9 cellular contexts compared by ENCODE assay signal in the genomic region with DNA sequence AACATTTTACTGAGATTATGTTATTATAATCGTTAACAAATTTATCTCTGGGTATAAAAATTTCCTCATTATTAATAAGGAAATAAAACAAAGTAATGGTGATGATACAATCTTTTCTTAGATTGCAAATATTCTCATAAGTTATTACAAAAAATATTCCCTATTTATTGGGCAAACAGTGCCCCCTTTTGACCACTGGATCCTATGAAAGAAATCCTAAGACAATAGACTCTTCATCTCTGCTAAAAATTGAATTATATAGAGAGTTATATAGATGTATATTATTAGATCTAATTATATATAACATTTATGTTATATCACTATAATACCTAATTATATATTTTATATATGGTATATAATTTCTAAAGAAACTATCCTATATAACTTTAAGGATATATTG.
DNase-seq lines count a peak whose midpoint lies in the region; ATAC-seq, FAIRE-seq and TF ChIP-seq lines count a peak whose summit lies in the region.
"Had no signal": no experiment of that assay in that cellular context is flagged by ENCODE, and none has a peak within 500 bp of the region (broad histone marks: within the 10 kb centered on the region; RNA-seq: fewer than 3 reads in every experiment).

No MANE protein-coding gene starts in this region.

- TF ChIP-seq CTCF in foreskin fibroblast (IDR thresholded peaks at IDR 0.05; ENCODE audit: low read depth, low read length) (peak; percentile 24), chondrocyte (IDR thresholded peaks at IDR 0.05) (no peak), PC-3 (conservative IDR thresholded peaks at IDR 0.05; ENCODE audit: low read depth, low read length) (no peak)

- H3K4me3 ChIP-seq in foreskin fibroblast (ENCODE audit: low read depth in 1 of 2, low read length in 2 of 2) (no peak overlapping the region), PC-3 (ENCODE audit: low read length) (no peak overlapping the region)

- H3K9me3 ChIP-seq in PC-3 (ENCODE audit: low read length): no peaks in the 10 kb centered on the region

- H3K27me3 Mint-ChIP-seq in chondrocyte (ENCODE audit: low read depth): no peaks in the 10 kb centered on the region
- no peaks in the 10 kb centered on the region for H3K27me3 Mint-ChIP-seq in activated T-cell treated with anti-CD3 and anti-CD28 coated beads, Interleukin-2, amount 50 U/mL, for 4 hours (ENCODE audit: low read depth)

- H2AFZ ChIP-seq in PC-3 (ENCODE audit: low read length): no peak overlapping the region

- H4K20me1 ChIP-seq in PC-3 (ENCODE audit: low read length): no peaks in the 10 kb centered on the region

- no peaks in the 10 kb centered on the region for H3K27me3 ChIP-seq in PC-3 (ENCODE audit: low read length)

- H3K4me1 ChIP-seq in PC-3 (ENCODE audit: insufficient read depth, low read length): no peaks in the 10 kb centered on the region

- FAIRE-seq in A204.1 (lab: Jason Lieb, UNC) (peak; percentile 99), G401.6 (lab: Jason Lieb, UNC) (peak; percentile 67)

- H3K4me2 ChIP-seq in PC-3 (ENCODE audit: low read length): no peak overlapping the region

- H3K9ac ChIP-seq in PC-3 (ENCODE audit: low read length): no peak overlapping the region

- POLR2A ChIA-PET in PC-3 (lab: Charles Lee; ENCODE audit: unreplicated experiment): no interaction called here

- no peak overlapping the region for H3K27ac Mint-ChIP-seq in chondrocyte (ENCODE audit: unreplicated experiment)

- CTCF ChIA-PET in PC-3 (lab: Charles Lee): no interaction called here

- no TSS peak for BruUV-seq in PC-3 (replicated peaks; lab: Mats Ljungman, UMichigan)

- H3K9me2 ChIP-seq in PC-3 (replicated peaks; ENCODE audit: low read length): no peaks in the 10 kb centered on the region

- H3F3A ChIP-seq in PC-3 (ENCODE audit: low read length, unreplicated experiment): no peaks in the 10 kb centered on the region

- H3K79me2 ChIP-seq in PC-3 (ENCODE audit: low read length): no peaks in the 10 kb centered on the region

- H3K4me3 Mint-ChIP-seq in chondrocyte (ENCODE audit: unreplicated experiment): no peak overlapping the region
- H3K4me3 Mint-ChIP-seq in activated T-cell treated with anti-CD3 and anti-CD28 coated beads, Interleukin-2, amount 50 U/mL, for 4 hours: no peak overlapping the region

- intact Hi-C loops in PC-3 (cut with micrococcal nuclease): loop anchor here (10.0 kb wide), 1 partner anchor 120 kb away; no protein-coding TSS in a partner anchor

- no peaks in the 10 kb centered on the region for H3K9me3 Mint-ChIP-seq in chondrocyte (ENCODE audit: low read depth)
- H3K9me3 Mint-ChIP-seq in activated T-cell treated with anti-CD3 and anti-CD28 coated beads, Interleukin-2, amount 50 U/mL, for 4 hours: no peaks in the 10 kb centered on the region

- peaks cover 5% of the 10 kb centered on the region for H3K36me3 Mint-ChIP-seq in chondrocyte (ENCODE audit: low read depth)
- peaks cover 2% of the 10 kb centered on the region for H3K36me3 Mint-ChIP-seq in activated T-cell treated with anti-CD3 and anti-CD28 coated beads, Interleukin-2, amount 50 U/mL, for 4 hours (ENCODE audit: insufficient read depth)

- DNase-seq in RPMI8226 (peak; percentile 48), foreskin fibroblast (peak in 1 of 2 donors; percentile 64), chondrocyte (ENCODE audit: low spot score) (no peak), NCI-H1436 (lab: John Stamatoyannopoulos, UW) (no peak), PC-3 (no peak)
- DNase-seq in activated T-cell treated with anti-CD3 and anti-CD28 coated beads, Interleukin-2, amount 50 U/mL, for 4 hours: no peak
- DNase-seq: activated gamma-delta T cell had no signal

- ATAC-seq in activated T-cell treated with anti-CD3 and anti-CD28 coated beads, Interleukin-2, amount 50 U/mL, for 4 hours: no peak
- ATAC-seq in PC-3: no peak

- H3K27ac ChIP-seq in PC-3 (ENCODE audit: low read length): no peak overlapping the region

- no peaks in the 10 kb centered on the region for H3K36me3 ChIP-seq in PC-3 (ENCODE audit: low read depth, low read length)

- H3K4me1 Mint-ChIP-seq in chondrocyte (ENCODE audit: low read depth): no peaks in the 10 kb centered on the region
- no peaks in the 10 kb centered on the region for H3K4me1 Mint-ChIP-seq in activated T-cell treated with anti-CD3 and anti-CD28 coated beads, Interleukin-2, amount 50 U/mL, for 4 hours (ENCODE audit: low read depth)
